9 cellular contexts compared by ENCODE assay signal in the genomic region with DNA sequence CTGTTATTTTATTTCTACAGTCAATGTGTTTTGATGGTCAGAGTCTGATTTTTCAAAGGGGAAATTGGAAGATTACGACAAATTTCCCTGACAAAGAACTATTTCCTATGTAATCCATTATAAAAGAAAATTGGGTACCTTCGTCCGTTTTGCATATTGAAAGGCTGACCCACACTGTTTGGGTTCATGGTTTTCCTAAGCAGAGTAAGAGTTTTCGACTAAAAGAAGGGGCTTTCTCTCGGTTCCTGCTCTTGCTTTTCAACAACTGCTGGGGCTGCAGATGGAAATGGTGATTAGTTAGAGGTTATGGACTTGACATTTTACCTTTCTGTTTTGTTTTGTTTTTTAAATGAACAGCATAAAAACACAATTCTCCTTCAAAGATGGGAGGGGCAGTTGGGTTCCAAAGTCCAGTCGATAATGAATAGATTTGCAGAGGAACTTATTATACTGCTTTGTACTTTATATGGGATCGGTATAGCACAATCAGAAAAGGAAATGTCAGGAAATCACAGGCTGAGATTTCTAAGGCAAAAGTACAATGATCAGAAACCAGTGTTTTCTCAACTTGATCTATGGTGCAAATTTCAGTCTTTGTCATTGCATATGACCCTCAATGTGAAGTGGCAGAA. TPM values are rescaled to one million over a fixed set of nuclear protein-coding genes. Genes with fewer than 3 reads are reported as not detected.
DNase-seq lines count a peak whose midpoint lies in the region; ATAC-seq, FAIRE-seq and TF ChIP-seq lines count a peak whose summit lies in the region.
"Had no signal": no experiment of that assay in that cellular context is flagged by ENCODE, and none has a peak within 500 bp of the region (broad histone marks: within the 10 kb centered on the region; RNA-seq: fewer than 3 reads in every experiment).

No MANE protein-coding gene starts in this region.

- H3K4me1 ChIP-seq in ascending aorta (peaks cover 0 to 2% of the 10 kb centered on the region in 2 donors), kidney (ENCODE audit: control insufficient read depth in 1 of 2, insufficient read depth in 1 of 2, low read depth in 1 of 2, low read length in 2 of 2) (no peaks in the 10 kb centered on the region), spleen (peaks cover 0 to 14% (median 0%) of the 10 kb centered on the region in 6 donors)

- H3K27me3 ChIP-seq in ascending aorta (no peaks in the 10 kb centered on the region), spleen (replicated peaks in 1 of 7) (peaks cover 0 to 22% (median 6%) of the 10 kb centered on the region in 7 donors)

- no peaks in the 10 kb centered on the region for H3K9me3 Mint-ChIP-seq in stimulated activated naive CD8-positive, alpha-beta T cell treated with anti-CD3 and anti-CD28 coated beads, Interleukin-15, amount 100 ng/mL, for 72 hours

- ATAC-seq in HG02642 (IDR thresholded peaks at IDR 0.05; ENCODE audit: poor library complexity, unreplicated experiment), result peak; percentile 43
- ATAC-seq in stimulated activated naive CD8-positive, alpha-beta T cell treated with anti-CD3 and anti-CD28 coated beads, Interleukin-15, amount 100 ng/mL, for 72 hours, result no peak
- ATAC-seq: stimulated activated naive CD8-positive, alpha-beta T cell treated with anti-CD3 and anti-CD28 coated beads, Interleukin-15, Interleukin-2, amounts not matched to agents 100 U/mL and 50 U/mL, for 24 hours had no signal

- no peaks in the 10 kb centered on the region for H3K36me3 ChIP-seq in ascending aorta
- H3K36me3 ChIP-seq in kidney (ENCODE audit: control insufficient read depth in 1 of 2, insufficient read depth in 2 of 2, low read length in 2 of 2), result no peaks in the 10 kb centered on the region
- H3K36me3 ChIP-seq in spleen, result no peaks in the 10 kb centered on the region

- WGBS in spleen, 5 donors, result 36 to 45% (median 40%) methylated on average over 7 of the region's 7 CpGs

- intact Hi-C loops in ascending aorta (cut with DNase I) (no loop called here), kidney (cut with DNase I) (no loop called here), spleen (cut with DNase I; ENCODE audit: low total_unique reads) (no loop called here)

- peaks cover 39% of the 10 kb centered on the region for H3K27me3 Mint-ChIP-seq in stimulated activated naive CD8-positive, alpha-beta T cell treated with anti-CD3 and anti-CD28 coated beads, Interleukin-15, amount 100 ng/mL, for 72 hours

- H3K27ac ChIP-seq in ascending aorta, result no peak overlapping the region
- H3K27ac ChIP-seq in kidney (ENCODE audit: low read depth in 2 of 2, low read length in 2 of 2), result no peak overlapping the region
- no peak overlapping the region for H3K27ac ChIP-seq in spleen

- H3K9me3 ChIP-seq in ascending aorta (no peaks in the 10 kb centered on the region), kidney (ENCODE audit: control insufficient read depth in 1 of 2, low read length in 2 of 2) (no peaks in the 10 kb centered on the region), spleen (no peaks in the 10 kb centered on the region)

- FAIRE-seq in kidney (lab: Jason Lieb, UNC), result no peak

- H3K9ac ChIP-seq in kidney (ENCODE audit: low read length in 2 of 2), result peak overlapping the region in 1 of 2 donors; percentile 63

- no peak for TF ChIP-seq CTCF in ascending aorta (IDR thresholded peaks at IDR 0.05)
- no peak for TF ChIP-seq CTCF in kidney (IDR thresholded peaks at IDR 0.05; ENCODE audit: borderline replicate concordance, extremely low read depth, insufficient read depth)
- no peak for TF ChIP-seq CTCF in spleen (IDR thresholded peaks at IDR 0.05 in 8 of 11, conservative IDR thresholded peaks at IDR 0.05 in 3 of 11)

- no peak overlapping the region for H3K27ac Mint-ChIP-seq in stimulated activated naive CD8-positive, alpha-beta T cell treated with anti-CD3 and anti-CD28 coated beads, Interleukin-15, amount 100 ng/mL, for 72 hours

- DNase-seq in ascending aorta (ENCODE audit: low spot score in 2 of 2), result no peak
- DNase-seq in kidney, result no peak
- DNase-seq in spleen, result no peak
- DNase-seq in stimulated activated naive CD8-positive, alpha-beta T cell treated with anti-CD3 and anti-CD28 coated beads, Interleukin-15, amount 100 ng/mL, for 72 hours, result no peak
- DNase-seq in foreskin melanocyte, result no peak
- no peak for DNase-seq in OCI-M2 (lab: John Stamatoyannopoulos, UW; ENCODE audit: unreplicated experiment)
- DNase-seq: stimulated activated CD4-positive, alpha-beta T cell treated with anti-CD3 and anti-CD28 coated beads, Interleukin-15, amount 100 ng/mL, for 24 hours; stimulated activated naive CD8-positive, alpha-beta T cell treated with anti-CD3 and anti-CD28 coated beads, Interleukin-15, Interleukin-2, amounts not matched to agents 100 U/mL and 50 U/mL, for 24 hours had no signal

- peaks cover 9% of the 10 kb centered on the region for H3K4me1 Mint-ChIP-seq in stimulated activated naive CD8-positive, alpha-beta T cell treated with anti-CD3 and anti-CD28 coated beads, Interleukin-15, amount 100 ng/mL, for 72 hours

- H3K4me3 ChIP-seq in ascending aorta, result peak overlapping the region; percentile 47 to 60
- H3K4me3 ChIP-seq in kidney (ENCODE audit: low read length in 2 of 2), result peak overlapping the region; percentile 66 to 67
- peak overlapping the region in 6 of 8 donors; percentile 1 to 59 (median 26) for H3K4me3 ChIP-seq in spleen

- no peak overlapping the region for H3K4me3 Mint-ChIP-seq in stimulated activated naive CD8-positive, alpha-beta T cell treated with anti-CD3 and anti-CD28 coated beads, Interleukin-15, amount 100 ng/mL, for 72 hours

- no peak for TF ChIP-seq POLR2A in spleen (IDR thresholded peaks at IDR 0.05)

RNA-seq across cellular contexts. Expression of a gene that starts 1.0 kb away (rescaled TPM):
- total RNA-seq in ascending aorta (not detected), kidney (4.4 TPM), spleen (under 1 TPM in 4 of 7 donors, not detected in 3; 0.60 to 0.70 (median 0.66) TPM)
- polyA plus RNA-seq in kidney (ENCODE audit: insufficient read depth, low read depth, low replicate concordance) (2.1 TPM), spleen (under 1 TPM in 1 of 3 donors, not detected in 2; 0.03 TPM)
